In genomic region chr2:112216158-112216557, GRCh38 we compare ENCODE assay signal across 10 cellular contexts. TPM values are rescaled to one million over a fixed set of nuclear protein-coding genes. Genes with fewer than 3 reads are reported as not detected.
DNase-seq lines count a peak whose midpoint lies in the region; ATAC-seq and TF ChIP-seq lines count a peak whose summit lies in the region.
"Had no signal": no experiment of that assay in that cellular context is flagged by ENCODE, and none has a peak within 500 bp of the region (broad histone marks: within the 10 kb centered on the region; RNA-seq: fewer than 3 reads in every experiment).

No MANE protein-coding gene starts in this region.

- H3K4me2 ChIP-seq in GM23248 (ENCODE audit: unreplicated experiment) (no peak overlapping the region), fibroblast of lung (ENCODE audit: extremely low read depth, insufficient read depth, low read length) (no peak overlapping the region)

- no peaks in the 10 kb centered on the region for H3K4me1 Mint-ChIP-seq in natural killer cell treated with Interleukin-12 subunit alpha and Interleukin-12 subunit beta and Interleukin-15 and Interleukin-18, amount 100 ng/mL, for 72 hours (ENCODE audit: low read depth in 2 of 2)
- H3K4me1 Mint-ChIP-seq: central memory CD8-positive, alpha-beta T cell had no signal

- no peak overlapping the region for H3K9ac ChIP-seq in GM23248
- H3K9ac ChIP-seq in fibroblast of lung (ENCODE audit: insufficient read depth, low read length), result no peak overlapping the region

- H2AFZ ChIP-seq in GM23248 (no peak overlapping the region), fibroblast of lung (ENCODE audit: low read length) (no peak overlapping the region)

- WGBS in GM23248 (ENCODE audit: low coverage in 1 of 2, low lambda C conversion rate in 2 of 2, missing lambda C conversion rate in 2 of 2), 2 experiments, result 90 to 91% methylated on average over 3 of the region's 3 CpGs

- DNase-seq in GM23248 (peak; percentile 34), RPMI7951 (ENCODE audit: low read depth) (peak; percentile 41), fibroblast of lung (ENCODE audit: low read depth in 2 of 2) (peak; percentile 4 to 9), EL (no peak), C1 segment of cervical spinal cord (lab: John Stamatoyannopoulos, UW) (no peak)
- no peak for DNase-seq in natural killer cell treated with Interleukin-12 subunit alpha and Interleukin-12 subunit beta and Interleukin-15 and Interleukin-18, amount 100 ng/mL, for 72 hours (ENCODE audit: low spot score)
- DNase-seq: CD8-positive, alpha-beta memory T cell had no signal

- H3K36me3 ChIP-seq in GM23248 (ENCODE audit: low read depth) (no peaks in the 10 kb centered on the region), fibroblast of lung (ENCODE audit: control insufficient read depth, insufficient read depth, low read length) (no peaks in the 10 kb centered on the region)

- no peak overlapping the region for H3K4me3 ChIP-seq in GM23248
- no peak overlapping the region for H3K4me3 ChIP-seq in fibroblast of lung (replicated peaks in 1 of 4; ENCODE audit: control extremely low read depth in 1 of 4, insufficient read depth in 1 of 4, low read depth in 3 of 4, low read length in 4 of 4)

- H3K27me3 ChIP-seq in GM23248 (replicated peaks; ENCODE audit: insufficient read depth) (no peaks in the 10 kb centered on the region), fibroblast of lung (ENCODE audit: control insufficient read depth, insufficient read depth, low read length) (no peaks in the 10 kb centered on the region)

- ATAC-seq in HG03097 (IDR thresholded peaks at IDR 0.05; ENCODE audit: low FRiP score, unreplicated experiment), result no peak
- no peak for ATAC-seq in natural killer cell treated with Interleukin-12 subunit alpha and Interleukin-12 subunit beta and Interleukin-15 and Interleukin-18, amount 100 ng/mL, for 72 hours

- H4K20me1 ChIP-seq in GM23248 (ENCODE audit: insufficient read depth) (no peaks in the 10 kb centered on the region), fibroblast of lung (ENCODE audit: control insufficient read depth, extremely low read depth, insufficient read depth, low read length) (no peaks in the 10 kb centered on the region)

- H3F3A ChIP-seq in GM23248 (ENCODE audit: insufficient read depth), result no peaks in the 10 kb centered on the region

- peak; percentile 32 for TF ChIP-seq CTCF in 22Rv1 (IDR thresholded peaks at IDR 0.05)
- TF ChIP-seq CTCF in fibroblast of lung (conservative IDR thresholded peaks at IDR 0.05 in 1 of 2, IDR thresholded peaks at IDR 0.05 in 1 of 2; ENCODE audit: low read depth in 1 of 2, low read length in 2 of 2), result peak in 1 of 2 donors; percentile 23

- no peak overlapping the region for H3K27ac ChIP-seq in 22Rv1
- H3K27ac ChIP-seq in GM23248, result no peak overlapping the region
- H3K27ac ChIP-seq in fibroblast of lung (ENCODE audit: insufficient read depth, low read length), result no peak overlapping the region

- in situ Hi-C loops in GM23248 (cut with MboI), result no loop called here

- no peak overlapping the region for H3K27ac Mint-ChIP-seq in natural killer cell treated with Interleukin-12 subunit alpha and Interleukin-12 subunit beta and Interleukin-15 and Interleukin-18, amount 100 ng/mL, for 72 hours

- H3K9me3 Mint-ChIP-seq in natural killer cell treated with Interleukin-12 subunit alpha and Interleukin-12 subunit beta and Interleukin-15 and Interleukin-18, amount 100 ng/mL, for 72 hours, result no peaks in the 10 kb centered on the region

- H3K27me3 Mint-ChIP-seq in natural killer cell treated with Interleukin-12 subunit alpha and Interleukin-12 subunit beta and Interleukin-15 and Interleukin-18, amount 100 ng/mL, for 72 hours, result no peaks in the 10 kb centered on the region
- H3K27me3 Mint-ChIP-seq: CD8-positive, alpha-beta memory T cell; central memory CD8-positive, alpha-beta T cell had no signal

- no peaks in the 10 kb centered on the region for H3K4me1 ChIP-seq in GM23248 (ENCODE audit: insufficient read depth)
- no peaks in the 10 kb centered on the region for H3K4me1 ChIP-seq in fibroblast of lung (ENCODE audit: control insufficient read depth, extremely low read depth, insufficient read depth, low read length)

- H3K4me3 Mint-ChIP-seq in natural killer cell treated with Interleukin-12 subunit alpha and Interleukin-12 subunit beta and Interleukin-15 and Interleukin-18, amount 100 ng/mL, for 72 hours, result no peak overlapping the region
- H3K4me3 Mint-ChIP-seq: CD8-positive, alpha-beta memory T cell; central memory CD8-positive, alpha-beta T cell had no signal

- H3K9me2 ChIP-seq in GM23248 (ENCODE audit: insufficient read depth), result no peaks in the 10 kb centered on the region

- no peaks in the 10 kb centered on the region for H3K9me3 ChIP-seq in GM23248 (ENCODE audit: low read depth)
- no peaks in the 10 kb centered on the region for H3K9me3 ChIP-seq in fibroblast of lung (ENCODE audit: control insufficient read depth, insufficient read depth, low read depth, low read length)

- no peaks in the 10 kb centered on the region for H3K79me2 ChIP-seq in GM23248 (ENCODE audit: insufficient read depth)
- H3K79me2 ChIP-seq in fibroblast of lung (ENCODE audit: control insufficient read depth, insufficient read depth, low read length), result no peaks in the 10 kb centered on the region

- H3K36me3 Mint-ChIP-seq in natural killer cell treated with Interleukin-12 subunit alpha and Interleukin-12 subunit beta and Interleukin-15 and Interleukin-18, amount 100 ng/mL, for 72 hours, result peaks cover 14% of the 10 kb centered on the region

RNA-seq across cellular contexts. Expression of gene ZC3H8, which starts 38.7 kb away (rescaled TPM):
- total RNA-seq in GM23248 (2014; rRNA removed; shearing (Covaris generic)), result 0.51 and 2.7 TPM in 2 replicates
- polyA plus RNA-seq in GM23248 (2016; fragmentation: Nextera tagmentation; extraction: Ambion mirVana) (7.0 and 9.5 TPM in 2 replicates), fibroblast of lung (2.8 and 3.3 TPM in 2 replicates)
- total RNA-seq in RPMI7951 (2014; rRNA removed; shearing (Covaris generic)), result 10.3 and 10.5 TPM in 2 replicates
- total RNA-seq in fibroblast of lung, result 4.6 and 6.9 TPM in 2 replicates
- polyA plus RNA-seq in fibroblast of lung (2012), result 3.0 and 3.1 TPM in 2 replicates
- not detected in 2 replicates for polyA minus RNA-seq in fibroblast of lung (ENCODE audit: low replicate concordance)
- 10 to 100 TPM; 14.1 to 34.7 TPM for total RNA-seq in natural killer cell treated with Interleukin-12 subunit alpha and Interleukin-12 subunit beta and Interleukin-15 and Interleukin-18, amount 100 ng/mL, for 72 hours

RNA-seq across cellular contexts. Expression of gene ZC3H6, which starts 59.2 kb away (rescaled TPM):
- total RNA-seq in GM23248 (2014; rRNA removed; shearing (Covaris generic)), result 2.5 and 3.3 TPM in 2 replicates
- 2.1 and 2.5 TPM in 2 replicates for polyA plus RNA-seq in GM23248 (2016; fragmentation: Nextera tagmentation; extraction: Ambion mirVana)
- 4.3 and 5.6 TPM in 2 replicates for total RNA-seq in RPMI7951 (2014; rRNA removed; shearing (Covaris generic))
- total RNA-seq in fibroblast of lung, result 4.4 and 6.6 TPM in 2 replicates
- polyA plus RNA-seq in fibroblast of lung, result 0.85 and 1.7 TPM in 2 replicates
- polyA plus RNA-seq in fibroblast of lung (2012), result 2.0 and 3.6 TPM in 2 replicates
- polyA minus RNA-seq in fibroblast of lung (ENCODE audit: low replicate concordance), result 2.2 and 2.7 TPM in 2 replicates
- 1 to 10 TPM; 2.6 to 3.4 TPM for total RNA-seq in natural killer cell treated with Interleukin-12 subunit alpha and Interleukin-12 subunit beta and Interleukin-15 and Interleukin-18, amount 100 ng/mL, for 72 hours

Comparison
In these comparisons a context has a peak if more than half of its experiments do, and no peak if none do; other contexts are left out.
1. DNase-seq: peak in GM23248 (single experiment), RPMI7951 (single experiment) and fibroblast of lung (2 of 2); none in EL (single experiment), natural killer cell treated with Interleukin-12 subunit alpha and Interleukin-12 subunit beta and Interleukin-15 and Interleukin-18, amount 100 ng/mL, for 72 hours (single experiment) and C1 segment of cervical spinal cord (0 of 14).